Comparison of ENCODE assay signal across 8 cellular contexts in genomic region chr6:41779793-41780622, GRCh38. TPM values are rescaled to one million over a fixed set of nuclear protein-coding genes. Genes with fewer than 3 reads are reported as not detected.
A peak's percentile ranks its signal among the peaks of the same experiment; 100 is the strongest.
DNase-seq lines count a peak whose midpoint lies in the region; ATAC-seq and TF ChIP-seq lines count a peak whose summit lies in the region.

Gene FRS3 (minus strand): TSS chr6:41779900. CDS start chr6:41776987, 2,913 bp downstream.

- TF ChIP-seq CTCF in C4-2B (conservative IDR thresholded peaks at IDR 0.05) (peak; percentile 97), liver (IDR thresholded peaks at IDR 0.05; ENCODE audit: low read depth, low read length, missing input control) (peak; percentile 98)

- peak; percentile 76 to 96 for DNase-seq in NCI-H526 (lab: John Stamatoyannopoulos, UW)
- DNase-seq in activated CD4-positive, alpha-beta T cell treated with anti-CD3 and anti-CD28 coated beads, Interleukin-2, amount 10 ng/mL, durations not matched to agents 7 days and 5 days = peak; percentile 98
- peak; percentile 92 for DNase-seq in dedifferentiated amniotic fluid mesenchymal stem cell (ENCODE audit: extremely low spot score)
- peak; percentile 100 for DNase-seq in stimulated activated CD4-positive, alpha-beta T cell treated with anti-CD3 and anti-CD28 coated beads, Interleukin-4, amount 100 ng/mL, for 1 hour

- H3K4me3 Mint-ChIP-seq in activated CD4-positive, alpha-beta T cell treated with anti-CD3 and anti-CD28 coated beads, Interleukin-2, amount 10 ng/mL, durations not matched to agents 7 days and 5 days = peak within 1 kb of the TSS; percentile 87

- peak; percentile 87 to 92 for TF ChIP-seq RAD21 in liver (IDR thresholded peaks at IDR 0.05)

- H3K4me1 ChIP-seq in liver (ENCODE audit: control insufficient read depth in 4 of 4, insufficient read depth in 4 of 4, low read length in 3 of 4) = peaks cover 2 to 21% (median 18%) of the 10 kb centered on the region in 4 donors

- no peaks in the 10 kb centered on the region for H3K9me3 Mint-ChIP-seq in activated CD4-positive, alpha-beta T cell treated with anti-CD3 and anti-CD28 coated beads, Interleukin-2, amount 10 ng/mL, durations not matched to agents 7 days and 5 days

- WGBS in liver = under 1% methylated on average over 73 of the region's 73 CpGs

- H3K27ac ChIP-seq in C4-2B (peak within 1 kb of the TSS; percentile 80), liver (ENCODE audit: low read depth in 1 of 2, low read length in 2 of 2) (peak within 1 kb of the TSS; percentile 51 to 66)

- no peaks in the 10 kb centered on the region for H3K27me3 ChIP-seq in liver (ENCODE audit: control insufficient read depth in 4 of 4, insufficient read depth in 4 of 4, low read length in 3 of 4)

- H3K4me3 ChIP-seq in liver (ENCODE audit: low read depth in 1 of 3, low read length in 3 of 3) = peak within 1 kb of the TSS; percentile 75 to 85 (median 81)

- no peaks in the 10 kb centered on the region for H3K9me3 ChIP-seq in liver (ENCODE audit: control insufficient read depth in 4 of 4, low read length in 3 of 4)

- POLR2A ChIA-PET in activated CD4-positive, alpha-beta T cell treated with anti-CD3 and anti-CD28 coated beads, Interleukin-2, amount 10 ng/mL, durations not matched to agents 7 days and 5 days (lab: Charles Lee) = no interaction called here

- peaks cover 23% of the 10 kb centered on the region for H3K4me1 Mint-ChIP-seq in activated CD4-positive, alpha-beta T cell treated with anti-CD3 and anti-CD28 coated beads, Interleukin-2, amount 10 ng/mL, durations not matched to agents 7 days and 5 days

- H3K9ac ChIP-seq in liver (ENCODE audit: low read depth in 1 of 2, low read length in 2 of 2) = peak within 1 kb of the TSS in 1 of 2 donors; percentile 62

- peaks cover 15% of the 10 kb centered on the region for H3K27me3 Mint-ChIP-seq in activated CD4-positive, alpha-beta T cell treated with anti-CD3 and anti-CD28 coated beads, Interleukin-2, amount 10 ng/mL, durations not matched to agents 7 days and 5 days

- peak within 1 kb of the TSS; percentile 72 for H3K27ac Mint-ChIP-seq in activated CD4-positive, alpha-beta T cell treated with anti-CD3 and anti-CD28 coated beads, Interleukin-2, amount 10 ng/mL, durations not matched to agents 7 days and 5 days

- H3K36me3 ChIP-seq in liver (ENCODE audit: control insufficient read depth in 4 of 4, insufficient read depth in 3 of 4, low read depth in 1 of 4, low read length in 3 of 4) = peaks cover 0 to 5% (median 3%) of the 10 kb centered on the region in 4 donors

- ATAC-seq in GM19324 (IDR thresholded peaks at IDR 0.05; ENCODE audit: low FRiP score, unreplicated experiment) = peak; percentile 89
- peak; percentile 94 for ATAC-seq in HG03460 (IDR thresholded peaks at IDR 0.05; ENCODE audit: unreplicated experiment)

- CTCF ChIA-PET in activated CD4-positive, alpha-beta T cell treated with anti-CD3 and anti-CD28 coated beads, Interleukin-2, amount 10 ng/mL, durations not matched to agents 7 days and 5 days (lab: Charles Lee) = interaction anchor here (0.7 kb wide), 1 partner anchor 374 kb away, joined by 3 read pairs; no protein-coding TSS in a partner anchor

- peaks cover 2% of the 10 kb centered on the region for H3K36me3 Mint-ChIP-seq in activated CD4-positive, alpha-beta T cell treated with anti-CD3 and anti-CD28 coated beads, Interleukin-2, amount 10 ng/mL, durations not matched to agents 7 days and 5 days (ENCODE audit: low read depth)

TF ChIP-seq in liver, 16 proteins besides CTCF, POLR2A, EP300 and RAD21:
- TF ChIP-seq FOXA1 (IDR thresholded peaks at IDR 0.05) (peak; percentile 10), HNF4A (conservative IDR thresholded peaks at IDR 0.05) (peak in 1 of 2 donors; percentile 49), EGR1 (IDR thresholded peaks at IDR 0.05; ENCODE audit: low read depth in 2 of 2) (peak in 1 of 2 donors; percentile 87), HNF4G (IDR thresholded peaks at IDR 0.05) (no peak), SP1 (IDR thresholded peaks at IDR 0.05) (peak; percentile 52), TAF1 (conservative IDR thresholded peaks at IDR 0.05) (no peak), RXRA (IDR thresholded peaks at IDR 0.05) (peak; percentile 15 to 38), GABPA (IDR thresholded peaks at IDR 0.05 in 1 of 2, conservative IDR thresholded peaks at IDR 0.05 in 1 of 2) (peak in 1 of 2 donors; percentile 74)

RNA-seq across cellular contexts. Expression of gene FRS3, which starts in this region (rescaled TPM):
- 1 to 10 TPM; 4.6 TPM for total RNA-seq in activated CD4-positive, alpha-beta T cell treated with anti-CD3 and anti-CD28 coated beads, Interleukin-2, amount 10 ng/mL, durations not matched to agents 7 days and 5 days
- 1 to 10 TPM in 1 of 2 donors, under 1 TPM in 1; 0.42 to 1.3 TPM for total RNA-seq in liver
- 1 to 10 TPM; 1.4 to 1.6 TPM for polyA plus RNA-seq in liver

Comparison
In these comparisons a context has a peak if more than half of its experiments do, and no peak if none do; other contexts are left out.
1. Peak in every context shown above with its lines: DNase-seq, ATAC-seq, H3K4me3 ChIP-seq and H3K27ac ChIP-seq.